ENCODE assay signal across 8 cellular contexts in the genomic region with DNA sequence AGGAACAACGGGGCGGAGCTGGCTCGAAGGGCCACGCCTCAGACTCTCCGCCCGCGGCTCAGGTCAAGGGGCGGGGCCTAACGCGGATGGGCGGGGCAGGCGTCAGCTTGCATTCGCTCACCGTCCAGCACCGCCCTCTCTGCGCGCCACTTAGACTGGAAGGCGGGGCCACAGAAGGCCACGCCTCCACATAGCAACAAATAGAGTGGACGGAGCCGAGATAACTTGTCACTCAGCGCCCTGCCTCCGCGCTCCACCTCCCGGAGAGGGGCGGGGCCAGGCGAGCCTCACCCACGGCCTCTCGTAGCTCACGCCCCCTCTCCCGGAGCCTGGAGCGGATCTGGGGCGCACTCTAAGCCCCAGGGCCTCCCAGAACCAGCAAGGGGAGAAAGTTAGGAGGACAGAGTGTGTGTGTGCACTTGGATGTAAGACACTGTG. TPM values are rescaled to one million over a fixed set of nuclear protein-coding genes. Genes with fewer than 3 reads are reported as not detected.
DNase-seq lines count a peak whose midpoint lies in the region; ATAC-seq and TF ChIP-seq lines count a peak whose summit lies in the region.

No MANE protein-coding gene starts in this region.

- H3K27me3 ChIP-seq in liver (ENCODE audit: control insufficient read depth in 4 of 4, insufficient read depth in 4 of 4, low read length in 3 of 4) = no peaks in the 10 kb centered on the region

- peaks cover 5 to 51% (median 36%) of the 10 kb centered on the region in 4 donors for H3K4me1 ChIP-seq in liver (ENCODE audit: control insufficient read depth in 4 of 4, insufficient read depth in 4 of 4, low read length in 3 of 4)

- peak overlapping the region; percentile 65 to 75 (median 73) for H3K4me3 ChIP-seq in liver (ENCODE audit: low read depth in 1 of 3, low read length in 3 of 3)

- peak; percentile 16 to 43 for TF ChIP-seq RAD21 in liver (IDR thresholded peaks at IDR 0.05)

- peak overlapping the region; percentile 90 for H3K27ac ChIP-seq in C4-2B
- peak overlapping the region; percentile 92 to 96 for H3K27ac ChIP-seq in liver (ENCODE audit: low read depth in 1 of 2, low read length in 2 of 2)

- H3K9me3 ChIP-seq in liver (ENCODE audit: control insufficient read depth in 4 of 4, low read length in 3 of 4) = no peaks in the 10 kb centered on the region

- WGBS in liver = under 1% methylated on average over 33 of the region's 33 CpGs

- no peaks in the 10 kb centered on the region for H3K36me3 ChIP-seq in liver (ENCODE audit: control insufficient read depth in 4 of 4, insufficient read depth in 3 of 4, low read depth in 1 of 4, low read length in 3 of 4)

- TF ChIP-seq CTCF in C4-2B (conservative IDR thresholded peaks at IDR 0.05) (no peak), liver (IDR thresholded peaks at IDR 0.05; ENCODE audit: low read depth, low read length, missing input control) (no peak)

- H3K9ac ChIP-seq in liver (ENCODE audit: low read depth in 1 of 2, low read length in 2 of 2) = no peak overlapping the region

- ATAC-seq in GM19455 (IDR thresholded peaks at IDR 0.05; ENCODE audit: unreplicated experiment) = peak; percentile 84
- peak; percentile 43 for ATAC-seq in HG03575 (IDR thresholded peaks at IDR 0.05; ENCODE audit: extremely low read depth, insufficient number of reproducible peaks, low FRiP score, unreplicated experiment)

- DNase-seq in NCI-H774 (lab: John Stamatoyannopoulos, UW) (peak; percentile 96), dermis blood vessel endothelial cell (peak; percentile 99)
- DNase-seq in activated CD4-positive, alpha-beta T cell treated with anti-CD3 and anti-CD28 coated beads, Interleukin-2, amount 50 U/mL, for 48 hours = peak; percentile 100
- DNase-seq in stimulated activated CD4-positive, alpha-beta T cell treated with anti-CD3 and anti-CD28 coated beads, Interleukin-2, amount 100 ng/mL, for 48 hours = peak; percentile 100

TF ChIP-seq in liver, 16 proteins besides CTCF, POLR2A, EP300 and RAD21:
- TF ChIP-seq, protein P1, sequence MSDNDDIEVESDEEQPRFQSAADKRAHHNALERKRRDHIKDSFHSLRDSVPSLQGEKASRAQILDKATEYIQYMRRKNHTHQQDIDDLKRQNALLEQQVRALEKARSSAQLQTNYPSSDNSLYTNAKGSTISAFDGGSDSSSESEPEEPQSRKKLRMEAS (IDR thresholded peaks at IDR 0.05) = peak; percentile 59
- TF ChIP-seq FOXA2 (IDR thresholded peaks at IDR 0.05) = no peak
- no peak for TF ChIP-seq GABPA (IDR thresholded peaks at IDR 0.05 in 1 of 2, conservative IDR thresholded peaks at IDR 0.05 in 1 of 2)
- TF ChIP-seq JUND (IDR thresholded peaks at IDR 0.05) = peak in 1 of 2 donors; percentile 40
- TF ChIP-seq HNF4G (IDR thresholded peaks at IDR 0.05) = no peak
- no peak for TF ChIP-seq FOXA1 (IDR thresholded peaks at IDR 0.05)
- TF ChIP-seq RXRA (IDR thresholded peaks at IDR 0.05) = peak in 1 of 2 donors; percentile 52
- peak; percentile 93 for TF ChIP-seq SP1 (IDR thresholded peaks at IDR 0.05)
- peak in 1 of 2 donors; percentile 37 for TF ChIP-seq HNF4A (conservative IDR thresholded peaks at IDR 0.05)
- TF ChIP-seq, protein P2, sequence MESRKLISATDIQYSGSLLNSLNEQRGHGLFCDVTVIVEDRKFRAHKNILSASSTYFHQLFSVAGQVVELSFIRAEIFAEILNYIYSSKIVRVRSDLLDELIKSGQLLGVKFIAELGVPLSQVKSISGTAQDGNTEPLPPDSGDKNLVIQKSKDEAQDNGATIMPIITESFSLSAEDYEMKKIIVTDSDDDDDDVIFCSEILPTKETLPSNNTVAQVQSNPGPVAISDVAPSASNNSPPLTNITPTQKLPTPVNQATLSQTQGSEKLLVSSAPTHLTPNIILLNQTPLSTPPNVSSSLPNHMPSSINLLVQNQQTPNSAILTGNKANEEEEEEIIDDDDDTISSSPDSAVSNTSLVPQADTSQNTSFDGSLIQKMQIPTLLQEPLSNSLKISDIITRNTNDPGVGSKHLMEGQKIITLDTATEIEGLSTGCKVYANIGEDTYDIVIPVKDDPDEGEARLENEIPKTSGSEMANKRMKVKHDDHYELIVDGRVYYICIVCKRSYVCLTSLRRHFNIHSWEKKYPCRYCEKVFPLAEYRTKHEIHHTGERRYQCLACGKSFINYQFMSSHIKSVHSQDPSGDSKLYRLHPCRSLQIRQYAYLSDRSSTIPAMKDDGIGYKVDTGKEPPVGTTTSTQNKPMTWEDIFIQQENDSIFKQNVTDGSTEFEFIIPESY (IDR thresholded peaks at IDR 0.05) = no peak
- peak; percentile 45 for TF ChIP-seq YY1 (IDR thresholded peaks at IDR 0.05)
- no peak for TF ChIP-seq TAF1 (conservative IDR thresholded peaks at IDR 0.05)
- TF ChIP-seq EGR1 (IDR thresholded peaks at IDR 0.05; ENCODE audit: low read depth in 2 of 2) = peak in 1 of 2 donors; percentile 45
- TF ChIP-seq, protein P3, sequence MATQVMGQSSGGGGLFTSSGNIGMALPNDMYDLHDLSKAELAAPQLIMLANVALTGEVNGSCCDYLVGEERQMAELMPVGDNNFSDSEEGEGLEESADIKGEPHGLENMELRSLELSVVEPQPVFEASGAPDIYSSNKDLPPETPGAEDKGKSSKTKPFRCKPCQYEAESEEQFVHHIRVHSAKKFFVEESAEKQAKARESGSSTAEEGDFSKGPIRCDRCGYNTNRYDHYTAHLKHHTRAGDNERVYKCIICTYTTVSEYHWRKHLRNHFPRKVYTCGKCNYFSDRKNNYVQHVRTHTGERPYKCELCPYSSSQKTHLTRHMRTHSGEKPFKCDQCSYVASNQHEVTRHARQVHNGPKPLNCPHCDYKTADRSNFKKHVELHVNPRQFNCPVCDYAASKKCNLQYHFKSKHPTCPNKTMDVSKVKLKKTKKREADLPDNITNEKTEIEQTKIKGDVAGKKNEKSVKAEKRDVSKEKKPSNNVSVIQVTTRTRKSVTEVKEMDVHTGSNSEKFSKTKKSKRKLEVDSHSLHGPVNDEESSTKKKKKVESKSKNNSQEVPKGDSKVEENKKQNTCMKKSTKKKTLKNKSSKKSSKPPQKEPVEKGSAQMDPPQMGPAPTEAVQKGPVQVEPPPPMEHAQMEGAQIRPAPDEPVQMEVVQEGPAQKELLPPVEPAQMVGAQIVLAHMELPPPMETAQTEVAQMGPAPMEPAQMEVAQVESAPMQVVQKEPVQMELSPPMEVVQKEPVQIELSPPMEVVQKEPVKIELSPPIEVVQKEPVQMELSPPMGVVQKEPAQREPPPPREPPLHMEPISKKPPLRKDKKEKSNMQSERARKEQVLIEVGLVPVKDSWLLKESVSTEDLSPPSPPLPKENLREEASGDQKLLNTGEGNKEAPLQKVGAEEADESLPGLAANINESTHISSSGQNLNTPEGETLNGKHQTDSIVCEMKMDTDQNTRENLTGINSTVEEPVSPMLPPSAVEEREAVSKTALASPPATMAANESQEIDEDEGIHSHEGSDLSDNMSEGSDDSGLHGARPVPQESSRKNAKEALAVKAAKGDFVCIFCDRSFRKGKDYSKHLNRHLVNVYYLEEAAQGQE (IDR thresholded peaks at IDR 0.05) = peak; percentile 15

RNA-seq across cellular contexts. Expression of a gene that starts 0.3 kb away (rescaled TPM):
- total RNA-seq in dermis blood vessel endothelial cell (43.0 and 58.7 TPM in 2 replicates), liver (1,000 to 10,000 TPM in 1 of 2 donors, 100 to 1,000 TPM in 1; 132 to 1,243 TPM)
- polyA plus RNA-seq in liver = 100 to 1,000 TPM; 192 to 312 TPM

RNA-seq across cellular contexts. Expression of a gene that starts 1.0 kb away (rescaled TPM):
- total RNA-seq in dermis blood vessel endothelial cell (0.05 and 0.17 TPM in 2 replicates), liver (1 to 10 TPM in 1 of 2 donors, under 1 TPM in 1; 0.84 to 1.1 TPM)
- polyA plus RNA-seq in liver = under 1 TPM; 0.13 to 0.40 TPM

RNA-seq across cellular contexts. Expression of a gene that starts 21.7 kb away (rescaled TPM):
- 14.9 and 25.9 TPM in 2 replicates for total RNA-seq in dermis blood vessel endothelial cell
- total RNA-seq in liver = 1 to 10 TPM; 6.9 to 7.0 TPM
- 1 to 10 TPM; 6.1 to 8.9 TPM for polyA plus RNA-seq in liver

RNA-seq across cellular contexts. Expression of a gene that starts 40.0 kb away (rescaled TPM):
- total RNA-seq in dermis blood vessel endothelial cell (18.8 and 38.1 TPM in 2 replicates), liver (1 to 10 TPM; 3.7 to 6.0 TPM)
- 1 to 10 TPM; 3.6 to 6.8 TPM for polyA plus RNA-seq in liver

RNA-seq across cellular contexts. Expression of a gene that starts 52.6 kb away (rescaled TPM):
- total RNA-seq in dermis blood vessel endothelial cell (1.7 and 2.1 TPM in 2 replicates), liver (1 to 10 TPM in 1 of 2 donors, under 1 TPM in 1; 0.56 to 1.0 TPM)
- polyA plus RNA-seq in liver = under 1 TPM; 0.03 to 0.47 TPM

Comparison
In these comparisons a context has a peak if more than half of its experiments do, and no peak if none do; other contexts are left out.
1. Peak in every context shown above with its lines: DNase-seq, ATAC-seq, H3K4me3 ChIP-seq and H3K27ac ChIP-seq.